ENCODE assay signal across 12 cellular contexts in genomic region chr14:63855272-63855671, GRCh38. TPM values are rescaled to one million over a fixed set of nuclear protein-coding genes. Genes with fewer than 3 reads are reported as not detected.
A peak's percentile ranks its signal among the peaks of the same experiment; 100 is the strongest.
DNase-seq lines count a peak whose midpoint lies in the region; ATAC-seq, FAIRE-seq and TF ChIP-seq lines count a peak whose summit lies in the region.
"Had no signal": no experiment of that assay in that cellular context is flagged by ENCODE, and none has a peak within 500 bp of the region (broad histone marks: within the 10 kb centered on the region; RNA-seq: fewer than 3 reads in every experiment).

No MANE protein-coding gene starts in this region.

- intact Hi-C loops in kidney (cut with DNase I): no loop called here
- intact Hi-C loops in aorta (cut with DNase I): no loop called here

- H3K4me1 Mint-ChIP-seq in CD4-positive, CD25-positive, alpha-beta regulatory T cell: peaks cover 35 to 63% (median 47%) of the 10 kb centered on the region in 4 donors
- H3K4me1 Mint-ChIP-seq in activated naive CD8-positive, alpha-beta T cell treated with anti-CD3 and anti-CD28 coated beads, Interleukin-2, amount 50 U/mL, for 24 hours: peaks cover 52% of the 10 kb centered on the region

- peak overlapping the region; percentile 75 for H3K4me2 ChIP-seq in DND-41 (ENCODE audit: insufficient read depth, low read length)

- H3K36me3 Mint-ChIP-seq in CD4-positive, CD25-positive, alpha-beta regulatory T cell: peaks cover 8% of the 10 kb centered on the region
- H3K36me3 Mint-ChIP-seq in activated naive CD8-positive, alpha-beta T cell treated with anti-CD3 and anti-CD28 coated beads, Interleukin-2, amount 50 U/mL, for 24 hours (ENCODE audit: low read depth): peaks cover 5% of the 10 kb centered on the region

- no peaks in the 10 kb centered on the region for H3K36me3 ChIP-seq in CD4-positive, CD25-positive, alpha-beta regulatory T cell (ENCODE audit: control insufficient read depth, insufficient read depth, low read length)
- H3K36me3 ChIP-seq in DND-41 (ENCODE audit: insufficient read depth, low read length): no peaks in the 10 kb centered on the region; the same call in 1 of the 2 replicates
- H3K36me3 ChIP-seq in kidney (ENCODE audit: control insufficient read depth in 1 of 2, insufficient read depth in 2 of 2, low read length in 2 of 2): no peaks in the 10 kb centered on the region
- H3K36me3 ChIP-seq in aorta (ENCODE audit: control insufficient read depth in 1 of 2, insufficient read depth in 2 of 2, low read length in 1 of 2): no peaks in the 10 kb centered on the region
- H3K36me3 ChIP-seq: MG63, SJCRH30 had no signal

- no peak for DNase-seq in CD4-positive, CD25-positive, alpha-beta regulatory T cell
- DNase-seq in DND-41: no peak
- DNase-seq in activated naive CD8-positive, alpha-beta T cell treated with anti-CD3 and anti-CD28 coated beads, Interleukin-2, amount 50 U/mL, for 24 hours: no peak
- no peak for DNase-seq in kidney
- no peak for DNase-seq in frontal cortex (ENCODE audit: low spot score in 2 of 2)
- no peak for DNase-seq in GOT3 (lab: John Stamatoyannopoulos, UW)
- DNase-seq in aorta: no peak
- DNase-seq: activated CD4-positive, CD25-positive, alpha-beta regulatory T cell treated with anti-CD3 and anti-CD28 coated beads, Interleukin-2, amount 50 U/mL, for 72 hours; MG63; NCI-H345; SJCRH30 had no signal

- peaks cover 63% of the 10 kb centered on the region for H3K4me1 ChIP-seq in CD4-positive, CD25-positive, alpha-beta regulatory T cell (ENCODE audit: control insufficient read depth, insufficient read depth, low read length, poor library complexity, severe bottlenecking)
- H3K4me1 ChIP-seq in DND-41 (ENCODE audit: insufficient read depth, low read length): peaks cover 41% of the 10 kb centered on the region
- H3K4me1 ChIP-seq in kidney (ENCODE audit: control insufficient read depth in 1 of 2, insufficient read depth in 1 of 2, low read depth in 1 of 2, low read length in 2 of 2): peaks cover 10 to 19% of the 10 kb centered on the region in 2 donors
- H3K4me1 ChIP-seq in aorta (ENCODE audit: control insufficient read depth in 1 of 2, insufficient read depth in 2 of 2, low read length in 2 of 2): peaks cover 0 to 6% of the 10 kb centered on the region in 2 donors

- 83 to 84% methylated on average over 4 of the region's 4 CpGs for WGBS in aorta, 2 donors

- peaks cover 40% of the 10 kb centered on the region for H4K20me1 ChIP-seq in DND-41 (ENCODE audit: insufficient read depth, low read length)

- no peak for ATAC-seq in CD4-positive, CD25-positive, alpha-beta regulatory T cell (ENCODE audit: low read depth in 2 of 2)
- ATAC-seq in DND-41 (ENCODE audit: insufficient read depth, low read depth) (no peak), GM19397 (IDR thresholded peaks at IDR 0.05; ENCODE audit: unreplicated experiment) (no peak), aorta (ENCODE audit: low FRiP score) (no peak)
- no peak for ATAC-seq in activated naive CD8-positive, alpha-beta T cell treated with anti-CD3 and anti-CD28 coated beads, Interleukin-2, amount 50 U/mL, for 24 hours

- no peak for TF ChIP-seq CTCF in DND-41 (IDR thresholded peaks at IDR 0.05; ENCODE audit: borderline replicate concordance, extremely low read depth, low read length, poor library complexity, severe bottlenecking)
- no peak for TF ChIP-seq CTCF in kidney (IDR thresholded peaks at IDR 0.05; ENCODE audit: borderline replicate concordance, extremely low read depth, insufficient read depth)

- H3K4me3 ChIP-seq in CD4-positive, CD25-positive, alpha-beta regulatory T cell (ENCODE audit: low read depth, low read length): peak overlapping the region; percentile 97
- H3K4me3 ChIP-seq in DND-41 (ENCODE audit: low read depth in 1 of 2, low read length in 2 of 2) (peak overlapping the region in 1 of 2 experiments; percentile 19; a peak in 1 of 4 replicates), kidney (ENCODE audit: low read length in 2 of 2) (peak overlapping the region; percentile 45 to 83), aorta (ENCODE audit: low read length in 2 of 2) (no peak overlapping the region)
- H3K4me3 ChIP-seq: MG63 had no signal

- peaks cover 71% of the 10 kb centered on the region for H3K79me2 ChIP-seq in DND-41 (ENCODE audit: insufficient read depth, low read length)

- H3K9me3 Mint-ChIP-seq in CD4-positive, CD25-positive, alpha-beta regulatory T cell: peaks cover 0 to 4% (median 0%) of the 10 kb centered on the region in 7 donors
- no peaks in the 10 kb centered on the region for H3K9me3 Mint-ChIP-seq in activated naive CD8-positive, alpha-beta T cell treated with anti-CD3 and anti-CD28 coated beads, Interleukin-2, amount 50 U/mL, for 24 hours

- no peaks in the 10 kb centered on the region for H3K9me3 ChIP-seq in CD4-positive, CD25-positive, alpha-beta regulatory T cell (ENCODE audit: control insufficient read depth in 2 of 2, low read length in 2 of 2)
- H3K9me3 ChIP-seq in DND-41 (ENCODE audit: insufficient read depth, low read length, severe bottlenecking) (no peaks in the 10 kb centered on the region), kidney (ENCODE audit: control insufficient read depth in 1 of 2, low read length in 2 of 2) (no peaks in the 10 kb centered on the region), aorta (ENCODE audit: control insufficient read depth, low read length) (no peaks in the 10 kb centered on the region)
- H3K9me3 ChIP-seq: MG63, SJCRH30 had no signal

- H3K27ac Mint-ChIP-seq in CD4-positive, CD25-positive, alpha-beta regulatory T cell: peak overlapping the region; percentile 42 to 97 (median 86)
- H3K27ac Mint-ChIP-seq in activated naive CD8-positive, alpha-beta T cell treated with anti-CD3 and anti-CD28 coated beads, Interleukin-2, amount 50 U/mL, for 24 hours: no peak overlapping the region

- no peak overlapping the region for H2AFZ ChIP-seq in DND-41 (ENCODE audit: low read depth, low read length)

- H3K27me3 ChIP-seq in CD4-positive, CD25-positive, alpha-beta regulatory T cell (ENCODE audit: control insufficient read depth, insufficient read depth, low read length): no peaks in the 10 kb centered on the region
- H3K27me3 ChIP-seq in DND-41 (ENCODE audit: insufficient read depth, low read length, poor library complexity) (no peaks in the 10 kb centered on the region), aorta (ENCODE audit: control insufficient read depth in 1 of 2, insufficient read depth in 2 of 2, low read length in 1 of 2) (no peaks in the 10 kb centered on the region)
- H3K27me3 ChIP-seq: MG63, SJCRH30 had no signal

- no peaks in the 10 kb centered on the region for H3K27me3 Mint-ChIP-seq in CD4-positive, CD25-positive, alpha-beta regulatory T cell
- H3K27me3 Mint-ChIP-seq in activated naive CD8-positive, alpha-beta T cell treated with anti-CD3 and anti-CD28 coated beads, Interleukin-2, amount 50 U/mL, for 24 hours: peaks cover 4% of the 10 kb centered on the region

- H3K27ac ChIP-seq in CD4-positive, CD25-positive, alpha-beta regulatory T cell (ENCODE audit: insufficient read depth, low read length, poor library complexity, severe bottlenecking): peak overlapping the region; percentile 81
- H3K27ac ChIP-seq in DND-41 (ENCODE audit: low read length) (no peak overlapping the region), kidney (ENCODE audit: low read depth in 2 of 2, low read length in 2 of 2) (peak overlapping the region; percentile 45 to 54), aorta (ENCODE audit: low read depth in 1 of 2, low read length in 2 of 2) (no peak overlapping the region)
- H3K27ac ChIP-seq: SJCRH30 had no signal

- peak overlapping the region; percentile 75 to 85 (median 78) for H3K4me3 Mint-ChIP-seq in CD4-positive, CD25-positive, alpha-beta regulatory T cell
- peak overlapping the region; percentile 1 for H3K4me3 Mint-ChIP-seq in activated naive CD8-positive, alpha-beta T cell treated with anti-CD3 and anti-CD28 coated beads, Interleukin-2, amount 50 U/mL, for 24 hours

- FAIRE-seq in kidney (lab: Jason Lieb, UNC): no peak
- no peak for FAIRE-seq in frontal cortex (lab: Jason Lieb, UNC)

- H3K9ac ChIP-seq in DND-41 (ENCODE audit: low read depth, low read length) (0 out of 2 replicates have a peak overlapping the region, but pooled peaks have one; percentile 83), kidney (ENCODE audit: low read length in 2 of 2) (peak overlapping the region; percentile 27 to 57)

RNA-seq across cellular contexts. Expression of gene SYNE2, which starts 2.5 kb away (rescaled TPM):
- 348 TPM for total RNA-seq in CD4-positive, CD25-positive, alpha-beta regulatory T cell
- 10 to 100 TPM; 25.6 to 44.9 (median 32.2) TPM for polyA plus RNA-seq in CD4-positive, CD25-positive, alpha-beta regulatory T cell
- total RNA-seq in kidney: 461 TPM
- polyA plus RNA-seq in kidney (ENCODE audit: insufficient read depth, low read depth, low replicate concordance): 65.9 TPM
- 109 TPM for total RNA-seq in frontal cortex
- total RNA-seq in aorta: 100 to 1,000 TPM; 168 to 197 TPM
- polyA plus RNA-seq in aorta: 10 to 100 TPM; 14.7 to 30.2 TPM

Comparison
In these comparisons a context has a peak if more than half of its experiments do, and no peak if none do; other contexts are left out.
1. H3K27ac ChIP-seq: peak in CD4-positive, CD25-positive, alpha-beta regulatory T cell (single experiment) and kidney (2 of 2); none in DND-41 (single experiment) and aorta (0 of 2).
2. H3K4me3 ChIP-seq: peak in CD4-positive, CD25-positive, alpha-beta regulatory T cell (single experiment) and kidney (2 of 2); none in aorta (0 of 2).